8 cellular contexts compared by ENCODE assay signal in the genomic region with DNA sequence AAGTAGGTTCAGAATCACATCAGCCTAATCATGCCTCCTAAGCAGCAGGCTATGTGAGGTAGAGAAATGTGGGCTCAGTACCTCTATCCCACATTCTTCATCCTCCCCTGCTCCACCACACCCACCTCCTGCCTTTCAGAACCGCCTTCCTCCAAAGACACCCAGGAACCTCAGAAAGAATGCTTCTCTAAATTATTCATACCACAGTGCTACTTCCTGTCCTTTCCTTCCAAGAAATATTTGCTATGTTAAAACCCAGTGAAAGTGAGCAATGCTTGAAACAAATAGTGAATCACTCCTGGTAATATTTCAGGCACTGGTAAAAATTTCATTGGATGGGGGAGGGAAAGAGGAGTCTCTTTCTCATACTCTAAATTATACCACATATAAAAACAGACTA. TPM values are rescaled to one million over a fixed set of nuclear protein-coding genes. Genes with fewer than 3 reads are reported as not detected.
DNase-seq lines count a peak whose midpoint lies in the region; ATAC-seq and TF ChIP-seq lines count a peak whose summit lies in the region.

No MANE protein-coding gene starts in this region.

- POLR2A ChIA-PET in activated CD4-positive, alpha-beta memory T cell treated with anti-CD3 and anti-CD28 coated beads for 36 hours (lab: Charles Lee): interaction anchor here (0.6 to 2.4 kb wide), 3 partner anchors 26 to 853 kb away, joined by 3 to 25 read pairs (median 7); a partner anchor contains a TSS
- POLR2A ChIA-PET in activated CD4-positive, alpha-beta memory T cell treated with anti-CD3 and anti-CD28 coated beads, Interleukin-2, amount 10 ng/mL, durations not matched to agents 7 days and 5 days (lab: Charles Lee): interaction anchor here (1.1 to 6.4 kb wide), 2 partner anchors 19 to 26 kb away, joined by 4 to 49 read pairs; a partner anchor contains a TSS
- POLR2A ChIA-PET in WTC11 (lab: Charles Lee): interaction anchor here (1.2 kb wide), 1 partner anchor 24 kb away, joined by 3 read pairs; a partner anchor contains a TSS

- TF ChIP-seq CTCF in WTC11 (IDR thresholded peaks at IDR 0.05): no peak
- TF ChIP-seq CTCF in foreskin fibroblast (IDR thresholded peaks at IDR 0.05; ENCODE audit: low read depth, low read length): no peak

- ATAC-seq in WTC11: peak; percentile 74
- ATAC-seq in HG02798 (IDR thresholded peaks at IDR 0.05; ENCODE audit: poor library complexity, unreplicated experiment): no peak
- ATAC-seq in GM21423 (IDR thresholded peaks at IDR 0.05; ENCODE audit: unreplicated experiment): no peak

- intact Hi-C loops in activated CD4-positive, alpha-beta memory T cell treated with anti-CD3 and anti-CD28 coated beads for 36 hours (cut with micrococcal nuclease): loop anchor here (1.0 to 2.0 kb wide), 3 partner anchors 10 to 169 kb away; no protein-coding TSS in a partner anchor

- peak; percentile 58 for DNase-seq in activated CD4-positive, alpha-beta memory T cell treated with anti-CD3 and anti-CD28 coated beads for 36 hours
- no peak for DNase-seq in activated CD4-positive, alpha-beta memory T cell treated with anti-CD3 and anti-CD28 coated beads, Interleukin-2, amount 10 ng/mL, durations not matched to agents 7 days and 5 days
- DNase-seq in WTC11 (ENCODE audit: low spot score) (no peak), foreskin fibroblast (peak; percentile 66 to 84), UCSD-AML1 (lab: John Stamatoyannopoulos, UW; ENCODE audit: unreplicated experiment) (no peak)

- no peaks in the 10 kb centered on the region for H3K36me3 Mint-ChIP-seq in activated CD4-positive, alpha-beta memory T cell treated with anti-CD3 and anti-CD28 coated beads for 36 hours
- no peaks in the 10 kb centered on the region for H3K36me3 Mint-ChIP-seq in activated CD4-positive, alpha-beta memory T cell treated with anti-CD3 and anti-CD28 coated beads, Interleukin-2, amount 10 ng/mL, durations not matched to agents 7 days and 5 days (ENCODE audit: low read depth)
- H3K36me3 Mint-ChIP-seq in WTC11: no peaks in the 10 kb centered on the region
- H3K36me3 Mint-ChIP-seq in stimulated activated naive CD8-positive, alpha-beta T cell treated with anti-CD3 and anti-CD28 coated beads, Interleukin-15, Interleukin-2, amounts not matched to agents 100 ng/mL and 50 ng/mL, for 24 hours (ENCODE audit: low read depth): no peaks in the 10 kb centered on the region

- H3K27me3 Mint-ChIP-seq in activated CD4-positive, alpha-beta memory T cell treated with anti-CD3 and anti-CD28 coated beads for 36 hours: no peaks in the 10 kb centered on the region
- H3K27me3 Mint-ChIP-seq in activated CD4-positive, alpha-beta memory T cell treated with anti-CD3 and anti-CD28 coated beads, Interleukin-2, amount 10 ng/mL, durations not matched to agents 7 days and 5 days: no peaks in the 10 kb centered on the region
- peaks cover 3% of the 10 kb centered on the region; the same call in 1 of the 2 replicates for H3K27me3 Mint-ChIP-seq in WTC11 (ENCODE audit: low read depth)
- H3K27me3 Mint-ChIP-seq in stimulated activated naive CD8-positive, alpha-beta T cell treated with anti-CD3 and anti-CD28 coated beads, Interleukin-15, Interleukin-2, amounts not matched to agents 100 ng/mL and 50 ng/mL, for 24 hours: no peaks in the 10 kb centered on the region

- H3K4me1 Mint-ChIP-seq in activated CD4-positive, alpha-beta memory T cell treated with anti-CD3 and anti-CD28 coated beads for 36 hours (ENCODE audit: low read depth): peaks cover 37% of the 10 kb centered on the region
- peaks cover 54% of the 10 kb centered on the region for H3K4me1 Mint-ChIP-seq in activated CD4-positive, alpha-beta memory T cell treated with anti-CD3 and anti-CD28 coated beads, Interleukin-2, amount 10 ng/mL, durations not matched to agents 7 days and 5 days
- H3K4me1 Mint-ChIP-seq in WTC11: peaks cover 39% of the 10 kb centered on the region
- peaks cover 68% of the 10 kb centered on the region for H3K4me1 Mint-ChIP-seq in stimulated activated naive CD8-positive, alpha-beta T cell treated with anti-CD3 and anti-CD28 coated beads, Interleukin-15, Interleukin-2, amounts not matched to agents 100 ng/mL and 50 ng/mL, for 24 hours (ENCODE audit: low read depth)

- CTCF ChIA-PET in activated CD4-positive, alpha-beta memory T cell treated with anti-CD3 and anti-CD28 coated beads for 36 hours (lab: Charles Lee): no interaction called here
- CTCF ChIA-PET in activated CD4-positive, alpha-beta memory T cell treated with anti-CD3 and anti-CD28 coated beads, Interleukin-2, amount 10 ng/mL, durations not matched to agents 7 days and 5 days (lab: Charles Lee): interaction anchor here (0.6 kb wide), 1 partner anchor 466 kb away, joined by 4 read pairs; no protein-coding TSS in a partner anchor
- CTCF ChIA-PET in WTC11 (lab: Charles Lee): interaction anchor here (1.4 to 1.6 kb wide), 2 partner anchors 33 to 535 kb away, joined by 4 read pairs; no protein-coding TSS in a partner anchor

- peak overlapping the region; percentile 15 for H3K27ac Mint-ChIP-seq in activated CD4-positive, alpha-beta memory T cell treated with anti-CD3 and anti-CD28 coated beads for 36 hours
- no peak overlapping the region for H3K27ac Mint-ChIP-seq in activated CD4-positive, alpha-beta memory T cell treated with anti-CD3 and anti-CD28 coated beads, Interleukin-2, amount 10 ng/mL, durations not matched to agents 7 days and 5 days
- H3K27ac Mint-ChIP-seq in WTC11: no peak overlapping the region
- peak overlapping the region; percentile 65 for H3K27ac Mint-ChIP-seq in stimulated activated naive CD8-positive, alpha-beta T cell treated with anti-CD3 and anti-CD28 coated beads, Interleukin-15, Interleukin-2, amounts not matched to agents 100 ng/mL and 50 ng/mL, for 24 hours

- no peak overlapping the region for H3K4me3 Mint-ChIP-seq in activated CD4-positive, alpha-beta memory T cell treated with anti-CD3 and anti-CD28 coated beads for 36 hours
- no peak overlapping the region for H3K4me3 Mint-ChIP-seq in activated CD4-positive, alpha-beta memory T cell treated with anti-CD3 and anti-CD28 coated beads, Interleukin-2, amount 10 ng/mL, durations not matched to agents 7 days and 5 days
- no peak overlapping the region for H3K4me3 Mint-ChIP-seq in WTC11
- peak overlapping the region; percentile 10 for H3K4me3 Mint-ChIP-seq in stimulated activated naive CD8-positive, alpha-beta T cell treated with anti-CD3 and anti-CD28 coated beads, Interleukin-15, Interleukin-2, amounts not matched to agents 100 ng/mL and 50 ng/mL, for 24 hours

- no peak overlapping the region for H3K4me3 ChIP-seq in foreskin fibroblast (ENCODE audit: low read depth in 1 of 2, low read length in 2 of 2)

- H3K9me3 Mint-ChIP-seq in activated CD4-positive, alpha-beta memory T cell treated with anti-CD3 and anti-CD28 coated beads for 36 hours: no peaks in the 10 kb centered on the region
- no peaks in the 10 kb centered on the region for H3K9me3 Mint-ChIP-seq in activated CD4-positive, alpha-beta memory T cell treated with anti-CD3 and anti-CD28 coated beads, Interleukin-2, amount 10 ng/mL, durations not matched to agents 7 days and 5 days
- H3K9me3 Mint-ChIP-seq in WTC11: peaks cover 10% of the 10 kb centered on the region
- no peaks in the 10 kb centered on the region for H3K9me3 Mint-ChIP-seq in stimulated activated naive CD8-positive, alpha-beta T cell treated with anti-CD3 and anti-CD28 coated beads, Interleukin-15, Interleukin-2, amounts not matched to agents 100 ng/mL and 50 ng/mL, for 24 hours

TF ChIP-seq in WTC11, 78 proteins besides CTCF, POLR2A, EP300 and RAD21 (continues in another document):
- no peak for TF ChIP-seq NR1H2 (CRISPR knock-in tag; IDR thresholded peaks at IDR 0.05)
- TF ChIP-seq, protein P1, sequence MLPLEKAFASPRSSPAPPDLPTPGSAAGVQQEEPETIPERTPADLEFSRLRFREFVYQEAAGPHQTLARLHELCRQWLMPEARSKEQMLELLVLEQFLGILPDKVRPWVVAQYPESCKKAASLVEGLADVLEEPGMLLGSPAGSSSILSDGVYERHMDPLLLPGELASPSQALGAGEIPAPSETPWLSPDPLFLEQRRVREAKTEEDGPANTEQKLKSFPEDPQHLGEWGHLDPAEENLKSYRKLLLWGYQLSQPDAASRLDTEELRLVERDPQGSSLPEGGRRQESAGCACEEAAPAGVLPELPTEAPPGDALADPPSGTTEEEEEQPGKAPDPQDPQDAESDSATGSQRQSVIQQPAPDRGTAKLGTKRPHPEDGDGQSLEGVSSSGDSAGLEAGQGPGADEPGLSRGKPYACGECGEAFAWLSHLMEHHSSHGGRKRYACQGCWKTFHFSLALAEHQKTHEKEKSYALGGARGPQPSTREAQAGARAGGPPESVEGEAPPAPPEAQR (CRISPR knock-in tag; IDR thresholded peaks at IDR 0.05): no peak
- TF ChIP-seq, protein P2, sequence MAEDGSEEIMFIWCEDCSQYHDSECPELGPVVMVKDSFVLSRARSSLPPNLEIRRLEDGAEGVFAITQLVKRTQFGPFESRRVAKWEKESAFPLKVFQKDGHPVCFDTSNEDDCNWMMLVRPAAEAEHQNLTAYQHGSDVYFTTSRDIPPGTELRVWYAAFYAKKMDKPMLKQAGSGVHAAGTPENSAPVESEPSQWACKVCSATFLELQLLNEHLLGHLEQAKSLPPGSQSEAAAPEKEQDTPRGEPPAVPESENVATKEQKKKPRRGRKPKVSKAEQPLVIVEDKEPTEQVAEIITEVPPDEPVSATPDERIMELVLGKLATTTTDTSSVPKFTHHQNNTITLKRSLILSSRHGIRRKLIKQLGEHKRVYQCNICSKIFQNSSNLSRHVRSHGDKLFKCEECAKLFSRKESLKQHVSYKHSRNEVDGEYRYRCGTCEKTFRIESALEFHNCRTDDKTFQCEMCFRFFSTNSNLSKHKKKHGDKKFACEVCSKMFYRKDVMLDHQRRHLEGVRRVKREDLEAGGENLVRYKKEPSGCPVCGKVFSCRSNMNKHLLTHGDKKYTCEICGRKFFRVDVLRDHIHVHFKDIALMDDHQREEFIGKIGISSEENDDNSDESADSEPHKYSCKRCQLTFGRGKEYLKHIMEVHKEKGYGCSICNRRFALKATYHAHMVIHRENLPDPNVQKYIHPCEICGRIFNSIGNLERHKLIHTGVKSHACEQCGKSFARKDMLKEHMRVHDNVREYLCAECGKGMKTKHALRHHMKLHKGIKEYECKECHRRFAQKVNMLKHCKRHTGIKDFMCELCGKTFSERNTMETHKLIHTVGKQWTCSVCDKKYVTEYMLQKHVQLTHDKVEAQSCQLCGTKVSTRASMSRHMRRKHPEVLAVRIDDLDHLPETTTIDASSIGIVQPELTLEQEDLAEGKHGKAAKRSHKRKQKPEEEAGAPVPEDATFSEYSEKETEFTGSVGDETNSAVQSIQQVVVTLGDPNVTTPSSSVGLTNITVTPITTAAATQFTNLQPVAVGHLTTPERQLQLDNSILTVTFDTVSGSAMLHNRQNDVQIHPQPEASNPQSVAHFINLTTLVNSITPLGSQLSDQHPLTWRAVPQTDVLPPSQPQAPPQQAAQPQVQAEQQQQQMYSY (CRISPR knock-in tag; IDR thresholded peaks at IDR 0.05): no peak

RNA-seq across cellular contexts. Expression of a gene that starts 24.0 kb away (rescaled TPM):
- 10 to 100 TPM; 90.7 to 92.2 TPM for total RNA-seq in activated CD4-positive, alpha-beta memory T cell treated with anti-CD3 and anti-CD28 coated beads for 36 hours
- 10 to 100 TPM; 91.3 to 99.1 TPM for total RNA-seq in activated CD4-positive, alpha-beta memory T cell treated with anti-CD3 and anti-CD28 coated beads, Interleukin-2, amount 10 ng/mL, durations not matched to agents 7 days and 5 days
- total RNA-seq in WTC11 (2021): 80.7 to 97.7 TPM (median 85.0 TPM) in 3 replicates

Comparison
In these comparisons a context has a peak if more than half of its experiments do, and no peak if none do; other contexts are left out.
1. DNase-seq: peak in activated CD4-positive, alpha-beta memory T cell treated with anti-CD3 and anti-CD28 coated beads for 36 hours (single experiment) and foreskin fibroblast (2 of 2); none in activated CD4-positive, alpha-beta memory T cell treated with anti-CD3 and anti-CD28 coated beads, Interleukin-2, amount 10 ng/mL, durations not matched to agents 7 days and 5 days (single experiment), WTC11 (single experiment) and UCSD-AML1 (single experiment).
2. H3K27ac Mint-ChIP-seq: peak in activated CD4-positive, alpha-beta memory T cell treated with anti-CD3 and anti-CD28 coated beads for 36 hours (single experiment) and stimulated activated naive CD8-positive, alpha-beta T cell treated with anti-CD3 and anti-CD28 coated beads, Interleukin-15, Interleukin-2, amounts not matched to agents 100 ng/mL and 50 ng/mL, for 24 hours (single experiment); none in activated CD4-positive, alpha-beta memory T cell treated with anti-CD3 and anti-CD28 coated beads, Interleukin-2, amount 10 ng/mL, durations not matched to agents 7 days and 5 days (single experiment) and WTC11 (single experiment).